Comparison of ENCODE assay signal across 1 cellular context in the genomic region with DNA sequence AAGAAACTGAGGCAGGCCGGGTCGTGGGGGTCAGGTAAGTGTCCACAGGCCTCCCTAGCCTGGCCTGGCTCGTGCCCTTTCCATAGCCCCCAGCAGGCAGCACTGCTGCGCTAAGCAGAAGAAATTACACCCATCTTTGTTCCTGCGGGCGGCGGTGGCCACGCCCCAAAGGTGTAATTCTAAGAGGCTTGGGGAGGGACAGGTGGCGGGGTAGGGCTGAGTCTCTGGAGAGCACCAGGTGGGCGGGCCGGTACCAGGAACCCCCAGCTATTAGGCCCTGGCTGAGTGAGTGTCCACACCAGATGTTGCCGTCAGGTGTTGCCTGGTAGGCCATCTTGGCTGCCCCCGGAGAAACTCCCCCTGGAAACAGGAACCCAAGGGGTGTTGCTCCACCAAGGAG.
TF ChIP-seq lines count a peak whose summit lies in the region.

No MANE protein-coding gene starts in this region.

TF ChIP-seq in GM12878, 131 proteins besides CTCF, POLR2A, EP300 and RAD21:
- TF ChIP-seq NFXL1 (IDR thresholded peaks at IDR 0.05; ENCODE audit: borderline replicate concordance), result no peak
- no peak for TF ChIP-seq CEBPB (IDR thresholded peaks at IDR 0.05; ENCODE audit: borderline replicate concordance in 1 of 2, low read depth in 2 of 2, low read length in 2 of 2)
- TF ChIP-seq SPI1 (IDR thresholded peaks at IDR 0.05; ENCODE audit: borderline replicate concordance, insufficient read depth, low read depth, low read length), result no peak
- TF ChIP-seq HDAC2 (IDR thresholded peaks at IDR 0.05), result no peak
- TF ChIP-seq, protein P1, sequence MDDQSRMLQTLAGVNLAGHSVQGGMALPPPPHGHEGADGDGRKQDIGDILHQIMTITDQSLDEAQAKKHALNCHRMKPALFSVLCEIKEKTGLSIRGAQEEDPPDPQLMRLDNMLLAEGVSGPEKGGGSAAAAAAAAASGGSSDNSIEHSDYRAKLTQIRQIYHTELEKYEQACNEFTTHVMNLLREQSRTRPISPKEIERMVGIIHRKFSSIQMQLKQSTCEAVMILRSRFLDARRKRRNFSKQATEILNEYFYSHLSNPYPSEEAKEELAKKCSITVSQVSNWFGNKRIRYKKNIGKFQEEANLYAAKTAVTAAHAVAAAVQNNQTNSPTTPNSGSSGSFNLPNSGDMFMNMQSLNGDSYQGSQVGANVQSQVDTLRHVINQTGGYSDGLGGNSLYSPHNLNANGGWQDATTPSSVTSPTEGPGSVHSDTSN (IDR thresholded peaks at IDR 0.05; ENCODE audit: insufficient replicate concordance, low read depth, low read length), result no peak
- no peak for TF ChIP-seq CREM (IDR thresholded peaks at IDR 0.05; ENCODE audit: low read depth)
